8 cellular contexts compared by ENCODE assay signal in genomic region chr1:47333578-47333921, GRCh38. TPM values are rescaled to one million over a fixed set of nuclear protein-coding genes. Genes with fewer than 3 reads are reported as not detected.
DNase-seq lines count a peak whose midpoint lies in the region; ATAC-seq lines count a peak whose summit lies in the region.

CMPK1 (plus strand) TSS chr1:47333790; CDS start chr1:47333946, 156 bp downstream.

- peak; percentile 79 for ATAC-seq in GM21360 (IDR thresholded peaks at IDR 0.05; ENCODE audit: unreplicated experiment)

- H3K9ac ChIP-seq in endocrine pancreas (ENCODE audit: control insufficient read depth, insufficient read depth, low read length): peak within 1 kb of the TSS; percentile 95

- H3K36me3 ChIP-seq in endocrine pancreas (ENCODE audit: control insufficient read depth, insufficient read depth, low read length): no peaks in the 10 kb centered on the region

- no peaks in the 10 kb centered on the region for H3K9me3 ChIP-seq in endocrine pancreas (ENCODE audit: control insufficient read depth, low read length)

- H3K4me1 ChIP-seq in endocrine pancreas (ENCODE audit: control insufficient read depth, insufficient read depth, low read length): peaks cover 4% of the 10 kb centered on the region

- peak; percentile 76 for DNase-seq in COR-L47 (lab: John Stamatoyannopoulos, UW)
- DNase-seq in HS-5 (ENCODE audit: low read depth): peak; percentile 56
- peak; percentile 80 to 83 for DNase-seq in NOMO-1 (lab: John Stamatoyannopoulos, UW; ENCODE audit: unreplicated experiment in 2 of 2)
- DNase-seq in activated CD8-positive, alpha-beta memory T cell treated with anti-CD3 and anti-CD28 coated beads for 4 hours (ENCODE audit: low read depth in 2 of 2): peak; percentile 52 to 55
- peak; percentile 94 for DNase-seq in mesenteric fat pad (ENCODE audit: low spot score)
- peak; percentile 53 for DNase-seq in stimulated activated CD8-positive, alpha-beta memory T cell treated with anti-CD3 and anti-CD28 coated beads, Interleukin-15, amount 100 ng/mL, for 24 hours (ENCODE audit: low read depth)

- H3K27me3 ChIP-seq in endocrine pancreas (ENCODE audit: control insufficient read depth, insufficient read depth, low read length): no peaks in the 10 kb centered on the region

- H3K4me3 ChIP-seq in endocrine pancreas (ENCODE audit: control insufficient read depth, insufficient read depth, low read length): peak within 1 kb of the TSS; percentile 83

RNA-seq across cellular contexts. Expression of gene CMPK1, which starts in this region (rescaled TPM):
- total RNA-seq in mesenteric fat pad: 151 TPM

Comparison
In these comparisons a context has a peak if more than half of its experiments do, and no peak if none do; other contexts are left out.
1. Peak in every context shown above with its lines: DNase-seq, ATAC-seq and H3K4me3 ChIP-seq.